25 cellular contexts compared by ENCODE assay signal in the genomic region with DNA sequence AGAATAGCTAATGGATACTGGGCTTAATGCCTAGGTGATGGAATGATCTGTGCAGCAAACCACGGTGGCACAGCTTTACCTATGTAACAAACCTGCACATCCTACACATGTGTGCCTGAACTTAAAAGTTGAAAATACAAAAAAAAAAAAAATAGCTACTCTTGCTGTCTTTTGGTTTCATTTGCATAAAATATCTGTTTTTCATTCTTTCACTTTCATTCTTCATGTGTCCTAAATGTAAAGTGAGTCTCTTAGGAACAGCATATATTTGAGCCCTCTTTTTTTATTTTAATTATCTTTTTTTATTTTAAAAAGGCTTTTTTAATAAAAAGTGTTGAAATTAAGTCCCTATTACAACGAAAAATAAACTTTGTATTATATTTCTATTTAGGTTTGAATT.
"Had no signal": no experiment of that assay in that cellular context is flagged by ENCODE, and none has a peak within 500 bp of the region (broad histone marks: within the 10 kb centered on the region; RNA-seq: fewer than 3 reads in every experiment).

No MANE protein-coding gene starts in this region.

- H3K9me3 ChIP-seq: breast epithelium, left lung, lower lobe of right lung, right atrium auricular region, suprapubic skin, tibial artery, upper lobe of right lung had no signal

- ATAC-seq: activated CD4-positive, alpha-beta T cell treated with anti-CD3 and anti-CD28 coated beads for 36 hours; activated CD8-positive, alpha-beta memory T cell treated with anti-CD3 and anti-CD28 coated beads, Interleukin-2, amount 10 ng/mL, durations not matched to agents 7 days and 5 days; activated CD8-positive, alpha-beta T cell treated with anti-CD3 and anti-CD28 coated beads, Interleukin-2, amount 10 ng/mL, durations not matched to agents 7 days and 5 days; activated naive CD8-positive, alpha-beta T cell treated with anti-CD3 and anti-CD28 coated beads, Interleukin-2, amount 50 U/mL, for 24 hours; esophagus mucosa; heart right ventricle; left lung; lower lobe of right lung; naive thymus-derived CD8-positive, alpha-beta T cell; upper lobe of right lung had no signal

- H3K36me3 ChIP-seq: breast epithelium, heart right ventricle, left lung, lower lobe of right lung, right atrium auricular region, suprapubic skin, tibial artery, upper lobe of right lung had no signal

- DNase-seq: activated CD4-positive, alpha-beta T cell treated with anti-CD3 and anti-CD28 coated beads for 36 hours; activated CD4-positive, CD25-positive, alpha-beta regulatory T cell; activated CD8-positive, alpha-beta memory T cell treated with anti-CD3 and anti-CD28 coated beads, Interleukin-2, amount 10 ng/mL, durations not matched to agents 7 days and 5 days; activated CD8-positive, alpha-beta T cell treated with anti-CD3 and anti-CD28 coated beads, Interleukin-2, amount 10 ng/mL, durations not matched to agents 7 days and 5 days; activated naive CD8-positive, alpha-beta T cell treated with anti-CD3 and anti-CD28 coated beads, Interleukin-2, amount 50 U/mL, for 24 hours; activated T-cell treated with anti-CD3 and anti-CD28 coated beads, Interleukin-2, amount 50 U/mL, for 48 hours; amygdala; central memory CD4-positive, alpha-beta T cell; foreskin fibroblast; heart right ventricle; left lung; lower lobe of right lung; mesenchymal stem cell; naive thymus-derived CD8-positive, alpha-beta T cell; nucleus accumbens; stimulated activated CD4-positive, alpha-beta T cell treated with anti-CD3 and anti-CD28 coated beads, Interleukin-15, amount 100 ng/mL, for 24 hours; stimulated activated CD4-positive, alpha-beta T cell treated with anti-CD3 and anti-CD28 coated beads, Interleukin-2, amount 100 ng/mL, for 24 hours; stimulated activated naive CD4-positive, alpha-beta T cell; tibial artery; upper lobe of right lung had no signal

- H3K9ac ChIP-seq: parathyroid adenoma had no signal

- H3K4me1 ChIP-seq: breast epithelium, heart right ventricle, left lung, lower lobe of right lung, parathyroid adenoma, right atrium auricular region, suprapubic skin, tibial artery, upper lobe of right lung had no signal

- H3K4me3 ChIP-seq: breast epithelium, heart right ventricle, left lung, lower lobe of right lung, right atrium auricular region, suprapubic skin, tibial artery, upper lobe of right lung had no signal

- H3K27ac ChIP-seq: breast epithelium, heart right ventricle, left lung, lower lobe of right lung, parathyroid adenoma, right atrium auricular region, suprapubic skin, tibial artery, upper lobe of right lung had no signal
